8 cellular contexts compared by ENCODE assay signal in genomic region chr21:14215971-14216621, GRCh38. TPM values are rescaled to one million over a fixed set of nuclear protein-coding genes. Genes with fewer than 3 reads are reported as not detected.
DNase-seq lines count a peak whose midpoint lies in the region; ATAC-seq and TF ChIP-seq lines count a peak whose summit lies in the region.

Gene RBM11 (plus strand): TSS chr21:14216157. CDS start chr21:14216187, 30 bp downstream.

- CTCF ChIA-PET in Caco-2 (lab: Charles Lee) = interaction anchor here (0.6 kb wide), 1 partner anchor 70 kb away, joined by 3 read pairs; no protein-coding TSS in a partner anchor
- CTCF ChIA-PET in SK-N-SH (lab: Yijun Ruan, JAX) = no interaction called here

- no peak within 1 kb of the TSS for H2BK12ac ChIP-seq in trophoblast cell (ENCODE audit: low read length)

- TF ChIP-seq EP300 in SK-N-SH (IDR thresholded peaks at IDR 0.05; ENCODE audit: borderline replicate concordance in 1 of 2, low read depth in 1 of 2, low read length in 1 of 2) = no peak

- H3K4me2 ChIP-seq in SK-N-SH (peak within 1 kb of the TSS; percentile 81), trophoblast cell (ENCODE audit: low read length) (peak within 1 kb of the TSS; percentile 93)

- no peaks in the 10 kb centered on the region for H3K9me3 Mint-ChIP-seq in Caco-2 (ENCODE audit: unreplicated experiment)
- no peaks in the 10 kb centered on the region for H3K9me3 Mint-ChIP-seq in activated naive CD4-positive, alpha-beta T cell treated with anti-CD3 and anti-CD28 coated beads, Interleukin-2, amount 50 U/mL, for 72 hours

- peak within 1 kb of the TSS; percentile 72; the same call in 1 of the 2 replicates for H2AFZ ChIP-seq in SK-N-SH (ENCODE audit: low read depth)
- peak within 1 kb of the TSS; percentile 61 for H2AFZ ChIP-seq in trophoblast cell (ENCODE audit: insufficient read depth, low read length, poor library complexity)

- no peaks in the 10 kb centered on the region for H4K20me1 ChIP-seq in SK-N-SH (ENCODE audit: insufficient read depth)

- no peak within 1 kb of the TSS for H2AK5ac ChIP-seq in trophoblast cell (ENCODE audit: low read length)

- H3K4ac ChIP-seq in trophoblast cell (ENCODE audit: low read depth, low read length) = no peak within 1 kb of the TSS

- H3K27ac Mint-ChIP-seq in Caco-2 (ENCODE audit: unreplicated experiment) = no peak within 1 kb of the TSS
- peak within 1 kb of the TSS in 1 of 2 donors; percentile 78 for H3K27ac Mint-ChIP-seq in activated naive CD4-positive, alpha-beta T cell treated with anti-CD3 and anti-CD28 coated beads, Interleukin-2, amount 50 U/mL, for 72 hours

- H3K4me3 ChIP-seq in Caco-2 (ENCODE audit: low read depth, low read length) (peak within 1 kb of the TSS; percentile 56), HUES64 (ENCODE audit: low read length) (peak within 1 kb of the TSS; percentile 98), SK-N-SH (ENCODE audit: low read depth in 2 of 2, low read length in 1 of 2) (peak within 1 kb of the TSS; percentile 55 to 66), heart left ventricle (peak within 1 kb of the TSS; percentile 7 to 63 (median 52)), trophoblast cell (ENCODE audit: low read depth, low read length) (peak within 1 kb of the TSS; percentile 70), tibial artery (peak within 1 kb of the TSS; percentile 49 to 51)

- no peak within 1 kb of the TSS for H2BK120ac ChIP-seq in trophoblast cell (ENCODE audit: insufficient read depth, low read length, poor library complexity)

- peak within 1 kb of the TSS; percentile 78 for H3K4me3 Mint-ChIP-seq in Caco-2 (ENCODE audit: unreplicated experiment)

- no peak within 1 kb of the TSS for H2BK5ac ChIP-seq in trophoblast cell (ENCODE audit: low read depth, low read length, poor library complexity)

- peak; percentile 96 for ATAC-seq in GM21381 (IDR thresholded peaks at IDR 0.05; ENCODE audit: unreplicated experiment)
- ATAC-seq in activated naive CD4-positive, alpha-beta T cell treated with anti-CD3 and anti-CD28 coated beads, Interleukin-2, amount 50 U/mL, for 72 hours = peak; percentile 98 to 99
- peak in 3 of 4 donors; percentile 89 to 99 (median 92) for ATAC-seq in heart left ventricle

- no peaks in the 10 kb centered on the region for H3K36me3 Mint-ChIP-seq in Caco-2 (ENCODE audit: insufficient read depth, unreplicated experiment)
- H3K36me3 Mint-ChIP-seq in activated naive CD4-positive, alpha-beta T cell treated with anti-CD3 and anti-CD28 coated beads, Interleukin-2, amount 50 U/mL, for 72 hours = no peaks in the 10 kb centered on the region

- no peak within 1 kb of the TSS for H4K12ac ChIP-seq in trophoblast cell (ENCODE audit: low read depth, low read length)

- H3K14ac ChIP-seq in trophoblast cell (ENCODE audit: low read length) = no peak within 1 kb of the TSS

- no peak within 1 kb of the TSS for H3K23ac ChIP-seq in trophoblast cell (ENCODE audit: low read length)

- H3K27me3 ChIP-seq in Caco-2 (replicated peaks; ENCODE audit: control insufficient read depth, insufficient read depth, low read length) = no peaks in the 10 kb centered on the region
- peaks cover 13% of the 10 kb centered on the region; the same call in 1 of the 2 replicates for H3K27me3 ChIP-seq in HUES64 (ENCODE audit: insufficient read depth, low read length)
- H3K27me3 ChIP-seq in SK-N-SH (ENCODE audit: insufficient read depth) = peaks cover 9% of the 10 kb centered on the region
- H3K27me3 ChIP-seq in heart left ventricle = peaks cover 0 to 26% (median 8%) of the 10 kb centered on the region in 9 donors
- no peaks in the 10 kb centered on the region for H3K27me3 ChIP-seq in trophoblast cell (ENCODE audit: insufficient read depth, low read length)
- H3K27me3 ChIP-seq in tibial artery = peaks cover 0 to 7% of the 10 kb centered on the region in 2 donors

- POLR2A ChIA-PET in Caco-2 (lab: Charles Lee) (no interaction called here), SK-N-SH (lab: Yijun Ruan, JAX) (no interaction called here)

- H3K79me1 ChIP-seq in trophoblast cell (ENCODE audit: low read length) = no peaks in the 10 kb centered on the region

- WGBS in HUES64 = under 1% methylated on average over 54 of the region's 54 CpGs
- WGBS in SK-N-SH (ENCODE audit: low lambda C conversion rate) = 4% methylated on average over 18 of the region's 54 CpGs
- 1 to 4% (median 2%) methylated on average over 19 to 54 of the region's 54 CpGs for whole genome bisulfite sequencing in heart left ventricle, 4 donors
- WGBS in trophoblast cell (ENCODE audit: extremely low coverage, insufficient coverage, insufficient read length) = no CpG with 5 or more reads among the region's 54 CpGs

- H3K18ac ChIP-seq in trophoblast cell (ENCODE audit: low read length) = no peak within 1 kb of the TSS

- H3K4me1 Mint-ChIP-seq in Caco-2 (ENCODE audit: low read depth, unreplicated experiment) = no peaks in the 10 kb centered on the region

- BruUV-seq in Caco-2 (replicated peaks; lab: Mats Ljungman, UMichigan) = no TSS peak

- H3K27ac ChIP-seq in HUES64 (ENCODE audit: low read depth, low read length) = no peak within 1 kb of the TSS
- no peak within 1 kb of the TSS for H3K27ac ChIP-seq in SK-N-SH (ENCODE audit: low read depth in 2 of 2, low read length in 1 of 2)
- no peak within 1 kb of the TSS for H3K27ac ChIP-seq in heart left ventricle
- H3K27ac ChIP-seq in trophoblast cell (ENCODE audit: low read depth, low read length) = no peak within 1 kb of the TSS
- no peak within 1 kb of the TSS for H3K27ac ChIP-seq in tibial artery

- intact Hi-C loops in Caco-2 (cut with micrococcal nuclease; ENCODE audit: unreplicated experiment) (no loop called here), heart left ventricle (cut with DNase I) (no loop called here), tibial artery (cut with DNase I; ENCODE audit: low total_unique reads) (no loop called here)

- TF ChIP-seq POLR2A in heart left ventricle (IDR thresholded peaks at IDR 0.05) = no peak

- H3K9ac ChIP-seq in HUES64 (ENCODE audit: low read depth, low read length) (peak within 1 kb of the TSS; percentile 66), SK-N-SH (no peak within 1 kb of the TSS), trophoblast cell (ENCODE audit: low read length) (no peak within 1 kb of the TSS)

- H3K79me2 ChIP-seq in SK-N-SH (ENCODE audit: insufficient read depth) (no peaks in the 10 kb centered on the region), trophoblast cell (ENCODE audit: control insufficient read depth, insufficient read depth, low read length, poor library complexity) (no peaks in the 10 kb centered on the region)

- peak within 1 kb of the TSS; percentile 66 for H4K8ac ChIP-seq in trophoblast cell (ENCODE audit: low read depth, low read length)

- H3K9me3 ChIP-seq in Caco-2 (no peaks in the 10 kb centered on the region; the same call in 1 of the 2 replicates), HUES64 (ENCODE audit: insufficient read depth, low read depth, low read length) (no peaks in the 10 kb centered on the region), SK-N-SH (no peaks in the 10 kb centered on the region), heart left ventricle (no peaks in the 10 kb centered on the region), trophoblast cell (ENCODE audit: insufficient read depth, low read depth, low read length) (no peaks in the 10 kb centered on the region), tibial artery (no peaks in the 10 kb centered on the region)

- H3K36me3 ChIP-seq in Caco-2 (ENCODE audit: control insufficient read depth, insufficient read depth, low read length) (no peaks in the 10 kb centered on the region), HUES64 (ENCODE audit: insufficient read depth, low read length) (no peaks in the 10 kb centered on the region), SK-N-SH (replicated peaks in 1 of 2; ENCODE audit: control insufficient read depth in 1 of 2, insufficient read depth in 2 of 2, low read length in 1 of 2) (no peaks in the 10 kb centered on the region), heart left ventricle (no peaks in the 10 kb centered on the region), trophoblast cell (ENCODE audit: control insufficient read depth in 1 of 2, insufficient read depth in 2 of 2, low read length in 2 of 2) (no peaks in the 10 kb centered on the region), tibial artery (no peaks in the 10 kb centered on the region)

- TF ChIP-seq RAD21 in SK-N-SH (IDR thresholded peaks at IDR 0.05; ENCODE audit: low read length) = no peak

- no peaks in the 10 kb centered on the region for H3K9me2 ChIP-seq in SK-N-SH

- H3F3A ChIP-seq in SK-N-SH (replicated peaks; ENCODE audit: insufficient read depth) = no peaks in the 10 kb centered on the region

- TF ChIP-seq CTCF in Caco-2 (IDR thresholded peaks at IDR 0.05; ENCODE audit: insufficient read depth in 1 of 2, low read depth in 1 of 2, low read length in 1 of 2, severe bottlenecking in 1 of 2, unreplicated experiment in 1 of 2) (no peak), SK-N-SH (IDR thresholded peaks at IDR 0.05) (no peak), heart left ventricle (IDR thresholded peaks at IDR 0.05) (no peak), tibial artery (IDR thresholded peaks at IDR 0.05) (no peak)

- H4K91ac ChIP-seq in trophoblast cell (ENCODE audit: low read depth, low read length) = no peak within 1 kb of the TSS

- H3K4me1 ChIP-seq in Caco-2 (no peaks in the 10 kb centered on the region), HUES64 (ENCODE audit: insufficient read depth, low read length) (peaks cover 7% of the 10 kb centered on the region), SK-N-SH (ENCODE audit: control insufficient read depth in 1 of 2, insufficient read depth in 2 of 2, low read depth in 1 of 2, low read length in 1 of 2) (peaks cover 0 to 7% of the 10 kb centered on the region in 2 experiments; a peak in 2 of 4 replicates), heart left ventricle (peaks cover 0 to 12% (median 0%) of the 10 kb centered on the region in 12 donors), trophoblast cell (ENCODE audit: control insufficient read depth in 1 of 2, insufficient read depth in 2 of 2, low read length in 2 of 2) (peaks cover 0 to 5% of the 10 kb centered on the region in 2 experiments), tibial artery (peaks cover 0 to 9% (median 3%) of the 10 kb centered on the region in 4 donors)

- DNase-seq in Caco-2 (peak; percentile 72 to 82), SK-N-SH (peak; percentile 84), heart left ventricle (peak; percentile 32 to 76 (median 53)), trophoblast cell (peak; percentile 54 to 57), tibial artery (peak in 1 of 2 donors; percentile 26)
- peak; percentile 77 to 87 for DNase-seq in activated naive CD4-positive, alpha-beta T cell treated with anti-CD3 and anti-CD28 coated beads, Interleukin-2, amount 50 U/mL, for 72 hours (ENCODE audit: low spot score in 2 of 2)

- peaks cover 2% of the 10 kb centered on the region for H3K27me3 Mint-ChIP-seq in Caco-2 (ENCODE audit: insufficient read depth, unreplicated experiment)

RNA-seq across cellular contexts. Expression of gene RBM11, which starts in this region (rescaled TPM):
- total RNA-seq in Caco-2 (2022) = 0.61 and 0.74 TPM in 2 replicates
- polyA plus RNA-seq in HUES64 (2013, experiment 1 of 2) = 2.9 TPM
- 5.1 TPM for polyA plus RNA-seq in HUES64 (2013, experiment 2 of 2)
- polyA plus RNA-seq in SK-N-SH (2012; rRNA removed) = not detected in 2 replicates
- polyA plus RNA-seq in SK-N-SH (2012; cell fraction: cytosol; rRNA removed) = not detected in 2 replicates
- polyA plus RNA-seq in SK-N-SH (2012; cell fraction: nucleus; rRNA removed) = 0.08 and 0.12 TPM in 2 replicates
- total RNA-seq in activated naive CD4-positive, alpha-beta T cell treated with anti-CD3 and anti-CD28 coated beads, Interleukin-2, amount 50 U/mL, for 72 hours = 1 to 10 TPM; 7.4 to 8.2 TPM
- total RNA-seq in heart left ventricle = under 1 TPM in 2 of 9 donors, not detected in 7; 0.15 to 0.84 TPM
- under 1 TPM in 1 of 2 donors, not detected in 1; 0.23 TPM for polyA plus RNA-seq in heart left ventricle
- 1.0 and 1.7 TPM in 2 replicates for polyA plus RNA-seq in trophoblast cell (2013)

Comparison
In these comparisons a context has a peak if more than half of its experiments do, and no peak if none do; other contexts are left out.
1. Peak in DNase-seq and H3K4me3 ChIP-seq in Caco-2; RNA of the gene not detected or under 1 TPM.
2. Peak in DNase-seq, H3K4me3 ChIP-seq and H3K4me2 ChIP-seq in SK-N-SH; RNA of the gene not detected or under 1 TPM.
3. Peak in DNase-seq, ATAC-seq and H3K4me3 ChIP-seq in heart left ventricle; RNA of the gene not detected or under 1 TPM.